8 cellular contexts compared by ENCODE assay signal in the genomic region with DNA sequence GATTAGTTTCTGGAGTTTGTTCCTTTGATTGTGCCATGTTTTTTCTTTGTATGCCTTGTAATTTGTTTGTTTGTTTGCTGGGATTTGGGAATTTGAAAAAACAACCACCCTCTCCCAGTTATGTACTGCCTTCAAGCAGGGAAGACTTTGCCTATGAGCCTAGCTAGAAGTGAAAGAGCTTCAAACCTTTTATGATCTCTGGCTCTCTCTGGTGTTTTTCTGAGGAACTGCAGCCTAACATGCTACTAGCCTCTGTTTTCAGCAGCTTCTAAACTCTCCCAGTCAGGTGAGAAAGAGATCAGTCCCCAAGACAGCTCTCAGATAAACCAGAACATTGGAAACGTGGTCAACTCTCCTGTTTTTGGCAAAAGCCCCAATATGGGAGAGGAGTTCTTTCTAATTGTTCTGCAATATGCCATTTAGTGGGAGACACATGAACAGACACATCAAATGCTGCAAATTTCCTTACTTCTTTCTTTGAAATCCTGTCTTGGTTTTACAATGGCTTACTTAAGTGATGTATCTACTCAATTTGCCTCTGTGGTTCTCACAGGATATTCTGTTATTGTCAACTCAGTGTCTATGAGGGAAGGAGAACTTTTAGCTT. TPM values are rescaled to one million over a fixed set of nuclear protein-coding genes. Genes with fewer than 3 reads are reported as not detected.
DNase-seq lines count a peak whose midpoint lies in the region; ATAC-seq lines count a peak whose summit lies in the region.

No MANE protein-coding gene starts in this region.

- ATAC-seq in HG02588 (IDR thresholded peaks at IDR 0.05; ENCODE audit: unreplicated experiment): peak; percentile 94

- no peak overlapping the region for H3K4me3 ChIP-seq in SJCRH30

- H3K27me3 ChIP-seq in SJCRH30: no peaks in the 10 kb centered on the region

- DNase-seq in activated gamma-delta T cell treated with Interleukin-2 at 50 U/mL for 16 hours (peak; percentile 56), activated gamma-delta T cell (lab: John Stamatoyannopoulos, UW) (no peak), MV-4-11 (lab: John Stamatoyannopoulos, UW) (peak; percentile 54), SJCRH30 (peak; percentile 37 to 82), amniotic stem cell (lab: John Stamatoyannopoulos, UW) (peak; percentile 41), hippocampal formation (lab: John Stamatoyannopoulos, UW) (peak; percentile 15 to 58)
- peak; percentile 16 for DNase-seq in stimulated activated CD4-positive, alpha-beta T cell treated with anti-CD3 and anti-CD28 coated beads, Interleukin-12 subunit alpha, Interleukin-12 subunit beta, amount 100 ng/mL, for 4 hours

- H3K27ac ChIP-seq in SJCRH30: no peak overlapping the region

- no peaks in the 10 kb centered on the region for H3K4me1 ChIP-seq in SJCRH30

- H3K36me3 ChIP-seq in SJCRH30: no peaks in the 10 kb centered on the region

- no peaks in the 10 kb centered on the region for H3K9me3 ChIP-seq in SJCRH30 (replicated peaks)

RNA-seq across cellular contexts. Expression of a gene that starts 58.9 kb away (rescaled TPM):
- 76.7 and 79.5 TPM in 2 replicates for total RNA-seq in SJCRH30 (2014; rRNA removed; shearing (Covaris generic))
